11 cellular contexts compared by ENCODE assay signal in genomic region chr3:148654433-148654832, GRCh38. TPM values are rescaled to one million over a fixed set of nuclear protein-coding genes. Genes with fewer than 3 reads are reported as not detected.
"Had no signal": no experiment of that assay in that cellular context is flagged by ENCODE, and none has a peak within 500 bp of the region (broad histone marks: within the 10 kb centered on the region; RNA-seq: fewer than 3 reads in every experiment).

No MANE protein-coding gene starts in this region.

- H3K9me3 Mint-ChIP-seq: HFFc6, IgD-negative memory B cell had no signal

- FAIRE-seq: HepG2 had no signal

- H2AFZ ChIP-seq: GM23248 had no signal

- H3K4me3 ChIP-seq: GM23248, HAP-1 had no signal

- H3K27ac Mint-ChIP-seq: HFFc6, IgD-negative memory B cell had no signal

- H3K36me3 Mint-ChIP-seq: IgD-negative memory B cell had no signal

- H3K9ac ChIP-seq: GM23248, KMS-11 had no signal

- H3K4me3 Mint-ChIP-seq: HFFc6, IgD-negative memory B cell had no signal

- H3K4me1 Mint-ChIP-seq: IgD-negative memory B cell had no signal

- H3K4me1 ChIP-seq: HAP-1 had no signal

- H3K27ac ChIP-seq: GM23248, KMS-11 had no signal

- H3K36me3 ChIP-seq: HAP-1 had no signal

- H3K4me2 ChIP-seq: KMS-11 had no signal

- DNase-seq: GM23248, GOT3, H7, HFFc6, KBM-7 had no signal

- ATAC-seq: HCT116, HepG2 had no signal

- H3K9me3 ChIP-seq: HAP-1 had no signal

RNA-seq across cellular contexts. Expression of gene AGTR1, which starts 43.3 kb away (rescaled TPM):
- total RNA-seq: HT-29 had no signal
- polyA plus RNA-seq: IgD-negative memory B cell had no signal
